1 cellular context compared by ENCODE assay signal in the genomic region with DNA sequence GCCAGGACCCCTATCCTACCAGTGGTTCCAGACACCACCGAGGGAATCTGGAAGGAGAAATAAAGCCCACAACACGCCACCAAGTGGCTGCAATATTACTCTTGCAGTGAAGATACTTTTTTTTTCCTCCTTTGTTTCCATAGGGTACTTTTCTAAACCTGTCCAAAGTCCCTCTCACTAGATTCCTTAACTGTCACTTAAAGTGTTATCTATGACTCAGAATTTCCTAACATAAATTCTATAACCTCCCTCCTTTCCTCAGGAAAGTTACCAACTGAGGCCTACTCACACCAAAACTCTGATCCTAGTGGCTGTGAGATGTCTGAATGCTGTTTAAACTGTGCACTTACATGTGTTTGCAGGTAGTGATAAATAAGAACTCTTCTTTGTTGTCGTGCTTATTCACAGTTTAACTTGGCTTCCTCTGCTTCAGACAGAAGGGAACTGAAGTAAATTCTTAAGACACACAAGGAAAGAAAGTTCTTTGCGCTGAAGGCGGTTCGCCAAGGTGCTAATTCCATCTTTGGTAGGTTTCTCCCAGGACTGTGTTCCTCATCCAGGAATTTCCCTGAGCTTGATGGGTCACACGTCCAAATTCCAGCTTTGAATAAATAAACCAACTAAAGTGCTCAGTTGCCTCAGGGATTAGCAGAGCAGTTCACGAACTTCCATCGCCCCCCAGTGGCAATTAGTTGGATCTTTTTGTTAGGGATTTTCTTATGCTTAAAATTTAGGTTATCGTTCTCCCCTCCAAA.
A peak's percentile ranks its signal among the peaks of the same experiment; 100 is the strongest.
TF ChIP-seq lines count a peak whose summit lies in the region.

No MANE protein-coding gene starts in this region.

TF ChIP-seq in HepG2, 621 proteins besides CTCF, POLR2A, EP300 and RAD21 (continued from another document):
- TF ChIP-seq SOX13 (IDR thresholded peaks at IDR 0.05) = no peak
- 0 out of 4 replicates have a peak, but pooled peaks of 1 of the 2 experiments have one; percentile 5 for TF ChIP-seq SOX13 (CRISPR knock-in tag; conservative IDR thresholded peaks at IDR 0.05 in 1 of 2, IDR thresholded peaks at IDR 0.05 in 1 of 2)
- TF ChIP-seq HDAC2 (CRISPR knock-in tag; IDR thresholded peaks at IDR 0.05) = 0 out of 2 replicates have a peak, but pooled peaks have one; percentile 17
- TF ChIP-seq ASH2L (IDR thresholded peaks at IDR 0.05; ENCODE audit: insufficient read length, low read depth, low read length) = peak; percentile 81
- TF ChIP-seq, protein P1, sequence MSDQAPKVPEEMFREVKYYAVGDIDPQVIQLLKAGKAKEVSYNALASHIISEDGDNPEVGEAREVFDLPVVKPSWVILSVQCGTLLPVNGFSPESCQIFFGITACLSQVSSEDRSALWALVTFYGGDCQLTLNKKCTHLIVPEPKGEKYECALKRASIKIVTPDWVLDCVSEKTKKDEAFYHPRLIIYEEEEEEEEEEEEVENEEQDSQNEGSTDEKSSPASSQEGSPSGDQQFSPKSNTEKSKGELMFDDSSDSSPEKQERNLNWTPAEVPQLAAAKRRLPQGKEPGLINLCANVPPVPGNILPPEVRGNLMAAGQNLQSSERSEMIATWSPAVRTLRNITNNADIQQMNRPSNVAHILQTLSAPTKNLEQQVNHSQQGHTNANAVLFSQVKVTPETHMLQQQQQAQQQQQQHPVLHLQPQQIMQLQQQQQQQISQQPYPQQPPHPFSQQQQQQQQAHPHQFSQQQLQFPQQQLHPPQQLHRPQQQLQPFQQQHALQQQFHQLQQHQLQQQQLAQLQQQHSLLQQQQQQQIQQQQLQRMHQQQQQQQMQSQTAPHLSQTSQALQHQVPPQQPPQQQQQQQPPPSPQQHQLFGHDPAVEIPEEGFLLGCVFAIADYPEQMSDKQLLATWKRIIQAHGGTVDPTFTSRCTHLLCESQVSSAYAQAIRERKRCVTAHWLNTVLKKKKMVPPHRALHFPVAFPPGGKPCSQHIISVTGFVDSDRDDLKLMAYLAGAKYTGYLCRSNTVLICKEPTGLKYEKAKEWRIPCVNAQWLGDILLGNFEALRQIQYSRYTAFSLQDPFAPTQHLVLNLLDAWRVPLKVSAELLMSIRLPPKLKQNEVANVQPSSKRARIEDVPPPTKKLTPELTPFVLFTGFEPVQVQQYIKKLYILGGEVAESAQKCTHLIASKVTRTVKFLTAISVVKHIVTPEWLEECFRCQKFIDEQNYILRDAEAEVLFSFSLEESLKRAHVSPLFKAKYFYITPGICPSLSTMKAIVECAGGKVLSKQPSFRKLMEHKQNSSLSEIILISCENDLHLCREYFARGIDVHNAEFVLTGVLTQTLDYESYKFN (CRISPR knock-in tag; conservative IDR thresholded peaks at IDR 0.05) = peak; percentile 38; the same call in 1 of the 2 replicates
- TF ChIP-seq SNAI1 (CRISPR knock-in tag; IDR thresholded peaks at IDR 0.05; ENCODE audit: borderline replicate concordance) = no peak
- peak; percentile 87 for TF ChIP-seq STAG1 (CRISPR knock-in tag; IDR thresholded peaks at IDR 0.05)
- TF ChIP-seq SAP130 (CRISPR knock-in tag; IDR thresholded peaks at IDR 0.05; ENCODE audit: low read depth) = 0 out of 2 replicates have a peak, but pooled peaks have one; percentile 15
- TF ChIP-seq IRF2 (CRISPR knock-in tag; IDR thresholded peaks at IDR 0.05) = no peak
- TF ChIP-seq, protein P2, sequence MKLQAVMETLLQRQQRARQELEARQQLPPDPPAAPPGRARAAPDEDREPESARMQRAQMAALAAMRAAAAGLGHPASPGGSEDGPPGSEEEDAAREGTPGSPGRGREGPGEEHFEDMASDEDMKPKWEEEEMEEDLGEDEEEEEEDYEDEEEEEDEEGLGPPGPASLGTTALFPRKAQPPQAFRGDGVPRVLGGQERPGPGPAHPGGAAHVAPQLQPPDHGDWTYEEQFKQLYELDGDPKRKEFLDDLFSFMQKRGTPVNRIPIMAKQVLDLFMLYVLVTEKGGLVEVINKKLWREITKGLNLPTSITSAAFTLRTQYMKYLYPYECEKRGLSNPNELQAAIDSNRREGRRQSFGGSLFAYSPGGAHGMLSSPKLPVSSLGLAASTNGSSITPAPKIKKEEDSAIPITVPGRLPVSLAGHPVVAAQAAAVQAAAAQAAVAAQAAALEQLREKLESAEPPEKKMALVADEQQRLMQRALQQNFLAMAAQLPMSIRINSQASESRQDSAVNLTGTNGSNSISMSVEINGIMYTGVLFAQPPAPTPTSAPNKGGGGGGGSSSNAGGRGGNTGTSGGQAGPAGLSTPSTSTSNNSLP (IDR thresholded peaks at IDR 0.05; ENCODE audit: low read depth, low read length) = 0 out of 2 replicates have a peak, but pooled peaks have one; percentile 28
- TF ChIP-seq PHB2 (IDR thresholded peaks at IDR 0.05; ENCODE audit: partially characterized antibody) = no peak
- TF ChIP-seq, protein P3, sequence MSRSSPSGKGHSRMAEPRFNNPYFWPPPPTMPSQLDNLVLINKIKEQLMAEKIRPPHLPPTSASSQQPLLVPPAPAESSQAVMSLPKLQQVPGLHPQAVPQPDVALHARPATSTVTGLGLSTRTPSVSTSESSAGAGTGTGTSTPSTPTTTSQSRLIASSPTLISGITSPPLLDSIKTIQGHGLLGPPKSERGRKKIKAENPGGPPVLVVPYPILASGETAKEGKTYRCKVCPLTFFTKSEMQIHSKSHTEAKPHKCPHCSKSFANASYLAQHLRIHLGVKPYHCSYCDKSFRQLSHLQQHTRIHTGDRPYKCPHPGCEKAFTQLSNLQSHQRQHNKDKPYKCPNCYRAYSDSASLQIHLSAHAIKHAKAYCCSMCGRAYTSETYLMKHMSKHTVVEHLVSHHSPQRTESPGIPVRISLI (CRISPR knock-in tag; IDR thresholded peaks at IDR 0.05; ENCODE audit: borderline replicate concordance) = peak; percentile 27; the same call in 1 of the 2 replicates
- peak; percentile 51; the same call in 1 of the 2 replicates for TF ChIP-seq HNF4A (CRISPR knock-in tag; IDR thresholded peaks at IDR 0.05)
- TF ChIP-seq SMC3 (IDR thresholded peaks at IDR 0.05; ENCODE audit: low read length) = peak; percentile 80
- TF ChIP-seq, protein P4, sequence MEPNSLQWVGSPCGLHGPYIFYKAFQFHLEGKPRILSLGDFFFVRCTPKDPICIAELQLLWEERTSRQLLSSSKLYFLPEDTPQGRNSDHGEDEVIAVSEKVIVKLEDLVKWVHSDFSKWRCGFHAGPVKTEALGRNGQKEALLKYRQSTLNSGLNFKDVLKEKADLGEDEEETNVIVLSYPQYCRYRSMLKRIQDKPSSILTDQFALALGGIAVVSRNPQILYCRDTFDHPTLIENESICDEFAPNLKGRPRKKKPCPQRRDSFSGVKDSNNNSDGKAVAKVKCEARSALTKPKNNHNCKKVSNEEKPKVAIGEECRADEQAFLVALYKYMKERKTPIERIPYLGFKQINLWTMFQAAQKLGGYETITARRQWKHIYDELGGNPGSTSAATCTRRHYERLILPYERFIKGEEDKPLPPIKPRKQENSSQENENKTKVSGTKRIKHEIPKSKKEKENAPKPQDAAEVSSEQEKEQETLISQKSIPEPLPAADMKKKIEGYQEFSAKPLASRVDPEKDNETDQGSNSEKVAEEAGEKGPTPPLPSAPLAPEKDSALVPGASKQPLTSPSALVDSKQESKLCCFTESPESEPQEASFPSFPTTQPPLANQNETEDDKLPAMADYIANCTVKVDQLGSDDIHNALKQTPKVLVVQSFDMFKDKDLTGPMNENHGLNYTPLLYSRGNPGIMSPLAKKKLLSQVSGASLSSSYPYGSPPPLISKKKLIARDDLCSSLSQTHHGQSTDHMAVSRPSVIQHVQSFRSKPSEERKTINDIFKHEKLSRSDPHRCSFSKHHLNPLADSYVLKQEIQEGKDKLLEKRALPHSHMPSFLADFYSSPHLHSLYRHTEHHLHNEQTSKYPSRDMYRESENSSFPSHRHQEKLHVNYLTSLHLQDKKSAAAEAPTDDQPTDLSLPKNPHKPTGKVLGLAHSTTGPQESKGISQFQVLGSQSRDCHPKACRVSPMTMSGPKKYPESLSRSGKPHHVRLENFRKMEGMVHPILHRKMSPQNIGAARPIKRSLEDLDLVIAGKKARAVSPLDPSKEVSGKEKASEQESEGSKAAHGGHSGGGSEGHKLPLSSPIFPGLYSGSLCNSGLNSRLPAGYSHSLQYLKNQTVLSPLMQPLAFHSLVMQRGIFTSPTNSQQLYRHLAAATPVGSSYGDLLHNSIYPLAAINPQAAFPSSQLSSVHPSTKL (CRISPR knock-in tag; IDR thresholded peaks at IDR 0.05) = peak; percentile 48; the same call in 1 of the 2 replicates
